ENCODE assay signal across 21 cellular contexts in genomic region chr1:58966917-58967733, GRCh38.
DNase-seq lines count a peak whose midpoint lies in the region; ATAC-seq and TF ChIP-seq lines count a peak whose summit lies in the region.
"Had no signal": no experiment of that assay in that cellular context is flagged by ENCODE, and none has a peak within 500 bp of the region (broad histone marks: within the 10 kb centered on the region; RNA-seq: fewer than 3 reads in every experiment).

No MANE protein-coding gene starts in this region.

- H3K4ac ChIP-seq in mesenchymal stem cell (ENCODE audit: low read depth in 1 of 2, low read length in 2 of 2) = no peak overlapping the region

- H2BK15ac ChIP-seq in mesenchymal stem cell (ENCODE audit: low read depth, poor library complexity, severe bottlenecking) = peak overlapping the region; percentile 2

- WGBS in mesenchymal stem cell = 98% methylated on average over 3 of the region's 5 CpGs

- H3K36me3 ChIP-seq in left ventricle myocardium inferior = no peaks in the 10 kb centered on the region
- H3K36me3 ChIP-seq in OCI-LY1 (ENCODE audit: insufficient read depth, low read length) = no peaks in the 10 kb centered on the region
- no peaks in the 10 kb centered on the region for H3K36me3 ChIP-seq in mesenchymal stem cell (ENCODE audit: control insufficient read depth in 1 of 2, insufficient read depth in 2 of 2, low read depth in 1 of 2, low read length in 2 of 2)
- no peaks in the 10 kb centered on the region for H3K36me3 ChIP-seq in tibial artery
- H3K36me3 ChIP-seq: heart right ventricle, SJCRH30 had no signal

- H3K18ac ChIP-seq in mesenchymal stem cell (ENCODE audit: low read depth in 1 of 2, low read length in 2 of 2) = peak overlapping the region; percentile 53 to 66

- H4K8ac ChIP-seq in mesenchymal stem cell (ENCODE audit: low read length) = peak overlapping the region; percentile 24

- DNase-seq in left ventricle myocardium inferior (no peak), cardiac septum (ENCODE audit: low spot score) (no peak), mesenchymal stem cell (no peak), tibial artery (no peak), NCI-H2107 (lab: John Stamatoyannopoulos, UW) (no peak)
- DNase-seq: activated CD4-positive, alpha-beta memory T cell treated with anti-CD3 and anti-CD28 coated beads for 36 hours; activated naive CD4-positive, alpha-beta T cell treated with anti-CD3 and anti-CD28 coated beads, Interleukin-2, amount 50 U/mL, for 16 hours; activated T-cell treated with anti-CD3 and anti-CD28 coated beads, Interleukin-2, amount 50 U/mL, for 4 hours; CD8-positive, alpha-beta memory T cell; H9; heart right ventricle; NCI-H187; NCI-H226; SJCRH30; stimulated activated CD4-positive, alpha-beta T cell treated with anti-CD3 and anti-CD28 coated beads, Interleukin-1b, Interleukin-23, amount 100 ng/mL, for 48 hours; testis had no signal

- no peaks in the 10 kb centered on the region for H3F3A ChIP-seq in OCI-LY1 (ENCODE audit: insufficient read depth, low read length)

- no peaks in the 10 kb centered on the region for H3K79me2 ChIP-seq in OCI-LY1 (ENCODE audit: insufficient read depth, low read length)

- H3K9me2 ChIP-seq in OCI-LY1 (ENCODE audit: low read depth, low read length) = no peaks in the 10 kb centered on the region

- H3K9me3 ChIP-seq in left ventricle myocardium inferior (replicated peaks) = no peaks in the 10 kb centered on the region
- H3K9me3 ChIP-seq in OCI-LY1 (ENCODE audit: low read length) = no peaks in the 10 kb centered on the region
- H3K9me3 ChIP-seq in mesenchymal stem cell (ENCODE audit: control insufficient read depth, low read length) = no peaks in the 10 kb centered on the region
- H3K9me3 ChIP-seq in tibial artery = no peaks in the 10 kb centered on the region
- H3K9me3 ChIP-seq: testis had no signal

- H3K4me2 ChIP-seq in OCI-LY1 (ENCODE audit: low read length) (no peak overlapping the region), mesenchymal stem cell (ENCODE audit: low read length, poor library complexity, severe bottlenecking) (no peak overlapping the region)

- H3K27ac ChIP-seq in left ventricle myocardium inferior (replicated peaks) = peak overlapping the region; percentile 89
- H3K27ac ChIP-seq in OCI-LY1 (ENCODE audit: low read depth, low read length, poor library complexity, severe bottlenecking) = peak overlapping the region; percentile 31
- H3K27ac ChIP-seq in mesenchymal stem cell (ENCODE audit: low read length, poor library complexity, severe bottlenecking) = no peak overlapping the region
- H3K27ac ChIP-seq in tibial artery = peak overlapping the region; percentile 82 to 85
- H3K27ac ChIP-seq: SJCRH30 had no signal

- H3K4me1 ChIP-seq in left ventricle myocardium inferior (peaks cover 24% of the 10 kb centered on the region), OCI-LY1 (ENCODE audit: insufficient read depth, low read length, severe bottlenecking) (peaks cover 33% of the 10 kb centered on the region), mesenchymal stem cell (ENCODE audit: control insufficient read depth, insufficient read depth, low read depth, low read length) (peaks cover 3% of the 10 kb centered on the region), tibial artery (peaks cover 0 to 16% (median 8%) of the 10 kb centered on the region in 4 donors)
- H3K4me1 ChIP-seq: testis had no signal

- intact Hi-C loops in left ventricle myocardium inferior (cut with micrococcal nuclease) = no loop called here
- intact Hi-C loops in cardiac septum (cut with DNase I) = loop anchor here (5.0 kb wide), 1 partner anchor 180 kb away; no protein-coding TSS in a partner anchor
- intact Hi-C loops in tibial artery (cut with DNase I; ENCODE audit: low total_unique reads) = no loop called here

- no peaks in the 10 kb centered on the region for H3K27me3 ChIP-seq in left ventricle myocardium inferior (ENCODE audit: low read depth)
- H3K27me3 ChIP-seq in OCI-LY1 (ENCODE audit: insufficient read depth, low read length) = no peaks in the 10 kb centered on the region
- no peaks in the 10 kb centered on the region for H3K27me3 ChIP-seq in mesenchymal stem cell (ENCODE audit: control insufficient read depth in 1 of 2, insufficient read depth in 1 of 2, low read length in 2 of 2)
- no peaks in the 10 kb centered on the region for H3K27me3 ChIP-seq in tibial artery
- H3K27me3 ChIP-seq: heart right ventricle, SJCRH30, testis had no signal

- H3K9ac ChIP-seq in OCI-LY1 (ENCODE audit: low read length) = no peak overlapping the region
- no peak overlapping the region for H3K9ac ChIP-seq in mesenchymal stem cell (ENCODE audit: low read length)

- H3K23ac ChIP-seq in mesenchymal stem cell (ENCODE audit: low read length in 2 of 2) = no peak overlapping the region

- H4K91ac ChIP-seq in mesenchymal stem cell (ENCODE audit: low read length) = no peak overlapping the region

- H4K20me1 ChIP-seq in OCI-LY1 (ENCODE audit: insufficient read depth, low read length) = no peaks in the 10 kb centered on the region

- no peak overlapping the region for H2BK5ac ChIP-seq in mesenchymal stem cell (ENCODE audit: low read depth, low read length, poor library complexity, severe bottlenecking)

- no peak overlapping the region for H3K4me3 ChIP-seq in left ventricle myocardium inferior
- no peak overlapping the region for H3K4me3 ChIP-seq in OCI-LY1 (ENCODE audit: low read depth, low read length, poor library complexity, severe bottlenecking)
- H3K4me3 ChIP-seq in mesenchymal stem cell (ENCODE audit: insufficient read depth in 1 of 2, low read depth in 1 of 2, low read length in 2 of 2) = no peak overlapping the region
- H3K4me3 ChIP-seq in tibial artery = no peak overlapping the region
- H3K4me3 ChIP-seq: heart right ventricle, SJCRH30, testis had no signal

- H2AK5ac ChIP-seq in mesenchymal stem cell (ENCODE audit: low read length, severe bottlenecking) = peak overlapping the region; percentile 49

- no peak overlapping the region for H3K14ac ChIP-seq in mesenchymal stem cell (ENCODE audit: low read length in 2 of 2)

- ATAC-seq in HG03439 (IDR thresholded peaks at IDR 0.05; ENCODE audit: unreplicated experiment) = no peak
- no peak for ATAC-seq in GM19452 (IDR thresholded peaks at IDR 0.05; ENCODE audit: unreplicated experiment)
- ATAC-seq: activated T-cell treated with anti-CD3 and anti-CD28 coated beads, Interleukin-2, amount 50 U/mL, for 4 hours; left lobe of liver; Panc1 had no signal

- H2BK12ac ChIP-seq in mesenchymal stem cell (ENCODE audit: low read length in 2 of 2) = peak overlapping the region in 1 of 2 experiments; percentile 71

- no peak overlapping the region for H2AFZ ChIP-seq in OCI-LY1 (ENCODE audit: low read length)
- H2AFZ ChIP-seq in mesenchymal stem cell (ENCODE audit: low read depth, low read length) = no peak overlapping the region

- H3K79me1 ChIP-seq in mesenchymal stem cell (replicated peaks; ENCODE audit: low read length, poor library complexity, severe bottlenecking) = no peaks in the 10 kb centered on the region

- TF ChIP-seq CTCF in left ventricle myocardium inferior (IDR thresholded peaks at IDR 0.05; ENCODE audit: borderline replicate concordance) (no peak), OCI-LY1 (IDR thresholded peaks at IDR 0.05; ENCODE audit: low read length) (no peak), tibial artery (IDR thresholded peaks at IDR 0.05) (no peak)

- H2BK120ac ChIP-seq in mesenchymal stem cell (ENCODE audit: low read depth, low read length) = no peak overlapping the region
